In the genomic region with DNA sequence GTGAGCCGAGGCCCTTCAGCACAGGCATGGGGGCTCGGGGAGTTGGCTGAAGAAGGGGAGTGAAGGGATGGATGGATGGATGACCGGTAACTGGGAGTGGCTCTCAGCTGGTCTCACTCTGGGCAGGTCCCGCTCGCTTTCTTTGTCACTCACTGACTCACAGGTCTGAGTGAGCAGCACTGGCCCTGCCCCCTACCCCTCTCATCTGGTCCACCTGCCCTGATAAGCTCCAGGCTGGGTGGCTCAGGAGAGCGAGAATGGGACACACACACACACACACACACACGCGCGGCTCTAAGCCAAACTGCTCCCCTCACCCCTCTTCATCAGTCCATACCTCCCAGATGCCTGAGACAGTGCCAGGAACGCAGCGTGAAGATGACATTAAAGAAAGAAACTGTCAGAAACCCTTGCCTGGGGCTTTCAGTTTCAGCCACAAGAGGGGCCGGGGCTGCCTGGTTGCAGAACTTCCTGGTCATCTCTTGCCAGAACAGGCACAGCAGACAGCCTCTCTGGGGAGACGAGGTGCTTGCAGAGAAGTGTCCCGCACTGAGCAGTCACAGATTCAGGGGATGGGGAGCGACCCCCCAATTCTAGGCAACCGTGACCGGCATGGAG, we compare ENCODE assay signal across 8 cellular contexts.
DNase-seq lines count a peak whose midpoint lies in the region; ATAC-seq, FAIRE-seq and TF ChIP-seq lines count a peak whose summit lies in the region.

No MANE protein-coding gene starts in this region.

- no peak for TF ChIP-seq POLR2A in H54 (IDR thresholded peaks at IDR 0.05; ENCODE audit: low read depth, low read length)

- peak; percentile 59 for DNase-seq in H54 (ENCODE audit: insufficient read length, low spot score)
- peak; percentile 8 for DNase-seq in OCI-M1 (lab: John Stamatoyannopoulos, UW)
- no peak for DNase-seq in NCI-H510A treated with DMSO at 0.1 percent for 48 hours (lab: John Stamatoyannopoulos, UW)
- no peak for DNase-seq in cortex of kidney (lab: John Stamatoyannopoulos, UW)
- no peak for DNase-seq in germinal center (ENCODE audit: low spot score)
- no peak for DNase-seq in nucleus accumbens (lab: John Stamatoyannopoulos, UW)

- H3K9me3 Mint-ChIP-seq in nephron: no peaks in the 10 kb centered on the region

- H3K27ac Mint-ChIP-seq in nephron: peak overlapping the region in 1 of 3 experiments; percentile 34

- peak; percentile 73 for ATAC-seq in GM18867 (IDR thresholded peaks at IDR 0.05; ENCODE audit: unreplicated experiment)

- no peak for TF ChIP-seq CTCF in nephron (IDR thresholded peaks at IDR 0.05; ENCODE audit: unreplicated experiment in 3 of 3)

- no peaks in the 10 kb centered on the region for H3K36me3 Mint-ChIP-seq in nephron (ENCODE audit: low read depth)

- FAIRE-seq in H54 (lab: Jason Lieb, UNC): no peak

- peaks cover 30% of the 10 kb centered on the region for H3K4me1 Mint-ChIP-seq in nephron

- H3K4me3 Mint-ChIP-seq in nephron: peak overlapping the region; percentile 68 to 74 (median 73)

- peaks cover 63% of the 10 kb centered on the region for H3K27me3 Mint-ChIP-seq in nephron (ENCODE audit: low read depth)

Comparison
In these comparisons a context has a peak if more than half of its experiments do, and no peak if none do; other contexts are left out.
1. DNase-seq: peak in H54 (single experiment) and OCI-M1 (single experiment); none in NCI-H510A treated with DMSO at 0.1 percent for 48 hours (single experiment), cortex of kidney (single experiment), germinal center (single experiment) and nucleus accumbens (0 of 56).